In the genomic region with DNA sequence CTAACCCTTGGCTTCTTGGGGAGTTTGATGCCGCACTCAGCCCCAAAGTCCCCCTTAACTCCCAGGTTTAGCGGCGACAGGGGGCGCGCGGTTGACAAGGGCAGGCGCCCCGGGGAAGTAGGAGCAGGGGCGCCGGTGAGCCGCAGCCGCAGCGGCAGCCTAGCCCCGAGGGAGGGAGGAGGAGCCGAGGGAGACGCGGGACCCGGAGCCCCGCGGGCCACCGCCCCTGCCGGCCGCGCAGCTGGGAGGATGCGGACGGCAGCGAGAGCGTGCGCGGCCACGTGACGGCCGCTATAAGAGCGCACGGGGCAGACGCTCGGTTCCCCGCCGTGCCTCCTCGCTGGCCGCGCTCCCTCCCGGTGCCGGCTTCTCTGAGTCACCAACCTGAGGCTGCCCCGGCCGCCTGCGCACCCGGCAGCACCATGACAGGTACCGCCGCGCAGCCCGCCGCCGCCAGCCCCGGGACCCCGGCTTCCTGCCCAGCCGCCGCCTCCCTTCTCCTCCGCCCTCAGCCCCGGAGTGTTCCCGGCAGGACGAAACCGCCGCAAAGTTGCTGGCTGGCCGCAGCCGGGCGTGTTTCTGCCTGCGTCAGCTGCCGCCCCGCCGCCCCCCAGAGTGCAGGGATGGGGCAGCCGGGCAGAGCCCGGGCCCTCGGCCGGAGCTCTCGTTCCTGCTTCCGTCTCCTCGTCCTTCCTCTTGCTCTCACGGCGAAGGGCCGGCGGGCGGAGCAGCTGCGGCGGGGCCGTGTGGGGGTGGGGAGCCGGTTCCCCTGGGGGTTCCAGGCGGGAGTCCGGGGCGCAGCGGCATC, we compare ENCODE assay signal across 8 cellular contexts.
A peak's percentile ranks its signal among the peaks of the same experiment; 100 is the strongest.
DNase-seq lines count a peak whose midpoint lies in the region; ATAC-seq and FAIRE-seq lines count a peak whose summit lies in the region.

A gene (plus strand): TSS at position 322 of the 808 bp plus-strand sequence. CDS start 101 bp downstream, at position 423.

- FAIRE-seq in GM18507 (lab: Jason Lieb, UNC), result peak; percentile 79

- peak; percentile 82 for ATAC-seq in HG02973 (IDR thresholded peaks at IDR 0.05; ENCODE audit: unreplicated experiment)

- peak; percentile 93 for DNase-seq in 8988T
- DNase-seq in GM18507 (ENCODE audit: extremely low spot score, insufficient read length, low read depth), result peak; percentile 81
- DNase-seq in NCI-H2171 (lab: John Stamatoyannopoulos, UW), result peak; percentile 58
- DNase-seq in activated CD4-positive, CD25-positive, alpha-beta regulatory T cell (lab: John Stamatoyannopoulos, UW), result peak; percentile 55 to 71 (median 64)
- peak; percentile 75 for DNase-seq in central memory CD4-positive, alpha-beta T cell
- peak; percentile 86 for DNase-seq in iris pigment epithelial cell (ENCODE audit: low read depth)
- peak; percentile 50 to 65 (median 56) for DNase-seq in stimulated activated CD4-positive, alpha-beta T cell treated with anti-CD3 and anti-CD28 coated beads, Interleukin-12 subunit alpha, Interleukin-12 subunit beta, amount 100 ng/mL, for 48 hours (ENCODE audit: low read depth in 2 of 3, low spot score in 1 of 3)

Comparison
In these comparisons a context has a peak if more than half of its experiments do, and no peak if none do; other contexts are left out.
1. Peak in every context shown above with its lines: DNase-seq and ATAC-seq.